ENCODE assay signal across 13 cellular contexts in the genomic region with DNA sequence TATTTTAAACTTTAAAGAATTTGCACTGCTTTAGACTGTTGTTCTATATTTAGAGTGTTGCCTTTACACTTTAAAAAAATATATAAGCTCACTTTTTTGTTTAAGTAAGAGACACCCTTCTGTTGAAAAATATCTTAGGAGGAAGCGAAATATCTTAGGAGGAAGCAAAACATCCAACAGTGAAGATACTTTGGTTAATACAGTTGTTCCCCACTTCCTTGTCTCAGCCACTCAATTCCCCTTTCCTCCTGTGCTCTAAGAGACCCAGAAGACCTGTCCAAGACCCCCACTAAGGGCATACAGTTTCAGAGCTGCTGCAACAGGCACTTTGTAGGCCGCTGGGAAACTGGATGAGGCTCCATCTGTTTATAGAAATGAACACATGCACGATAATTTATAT. TPM values are rescaled to one million over a fixed set of nuclear protein-coding genes. Genes with fewer than 3 reads are reported as not detected.
DNase-seq lines count a peak whose midpoint lies in the region; ATAC-seq and TF ChIP-seq lines count a peak whose summit lies in the region.
"Had no signal": no experiment of that assay in that cellular context is flagged by ENCODE, and none has a peak within 500 bp of the region (broad histone marks: within the 10 kb centered on the region; RNA-seq: fewer than 3 reads in every experiment).

No MANE protein-coding gene starts in this region.

- no peak overlapping the region for H2AFZ ChIP-seq in OCI-LY7 (ENCODE audit: low read length)

- H3K36me3 ChIP-seq in OCI-LY7 (ENCODE audit: insufficient read depth, low read length) (no peaks in the 10 kb centered on the region), stomach (no peaks in the 10 kb centered on the region)

- H3K4me1 ChIP-seq in OCI-LY7 (ENCODE audit: insufficient read depth, low read length, poor library complexity, severe bottlenecking) (peaks cover 9% of the 10 kb centered on the region), stomach (peaks cover 6 to 36% (median 16%) of the 10 kb centered on the region in 4 donors)

- no peak overlapping the region for H3K4me3 Mint-ChIP-seq in mesothelial cell of epicardium
- H3K4me3 Mint-ChIP-seq: stimulated activated naive CD8-positive, alpha-beta T cell treated with anti-CD3 and anti-CD28 coated beads, Interleukin-15, Interleukin-2, amounts not matched to agents 100 ng/mL and 50 ng/mL, for 24 hours had no signal

- WGBS in stomach, 5 donors, result 57 to 70% (median 64%) methylated on average over 3 of the region's 3 CpGs

- TF ChIP-seq POLR2A in stomach (IDR thresholded peaks at IDR 0.05), result no peak

- H3K27ac Mint-ChIP-seq in mesothelial cell of epicardium, result no peak overlapping the region
- H3K27ac Mint-ChIP-seq: stimulated activated naive CD8-positive, alpha-beta T cell treated with anti-CD3 and anti-CD28 coated beads, Interleukin-15, Interleukin-2, amounts not matched to agents 100 ng/mL and 50 ng/mL, for 24 hours had no signal

- H3K4me2 ChIP-seq in OCI-LY7 (ENCODE audit: low read length), result peak overlapping the region; percentile 26; the same call in 1 of the 2 replicates

- no peak for DNase-seq in OCI-LY7 (ENCODE audit: low spot score)
- peak; percentile 73 for DNase-seq in pons (ENCODE audit: low spot score)
- no peak for DNase-seq in stomach
- no peak for DNase-seq in mesothelial cell of epicardium (ENCODE audit: low spot score in 2 of 2, unreplicated experiment in 2 of 2)
- no peak for DNase-seq in central memory CD4-positive, alpha-beta T cell
- DNase-seq: activated naive CD4-positive, alpha-beta T cell; cortex of kidney; DMS79 treated with DMSO at 0.1 percent for 48 hours had no signal

- no peak for TF ChIP-seq CTCF in OCI-LY7 (conservative IDR thresholded peaks at IDR 0.05; ENCODE audit: low read length)
- no peak for TF ChIP-seq CTCF in stomach (IDR thresholded peaks at IDR 0.05)
- no peak for TF ChIP-seq CTCF in mesothelial cell of epicardium (IDR thresholded peaks at IDR 0.05; ENCODE audit: unreplicated experiment)

- POLR2A ChIA-PET in OCI-LY7 (lab: Charles Lee), result no interaction called here

- H3K4me1 Mint-ChIP-seq in mesothelial cell of epicardium, result peaks cover 25% of the 10 kb centered on the region

- no peaks in the 10 kb centered on the region for H3K36me3 Mint-ChIP-seq in mesothelial cell of epicardium

- H3K79me2 ChIP-seq in OCI-LY7 (ENCODE audit: insufficient read depth, low read depth, low read length), result no peaks in the 10 kb centered on the region

- H4K20me1 ChIP-seq in OCI-LY7 (ENCODE audit: insufficient read depth, low read length), result no peaks in the 10 kb centered on the region

- H3K9me3 Mint-ChIP-seq in mesothelial cell of epicardium, result peaks cover 3% of the 10 kb centered on the region
- H3K9me3 Mint-ChIP-seq: stimulated activated naive CD8-positive, alpha-beta T cell treated with anti-CD3 and anti-CD28 coated beads, Interleukin-15, Interleukin-2, amounts not matched to agents 100 ng/mL and 50 ng/mL, for 24 hours had no signal

- no peak overlapping the region for H3K27ac ChIP-seq in OCI-LY7 (ENCODE audit: low read depth, low read length, poor library complexity, severe bottlenecking)
- peak overlapping the region in 1 of 5 donors; percentile 8 for H3K27ac ChIP-seq in stomach

- no peak overlapping the region for H3K4me3 ChIP-seq in OCI-LY7 (ENCODE audit: low read depth, low read length, poor library complexity, severe bottlenecking)
- H3K4me3 ChIP-seq in stomach, result no peak overlapping the region

- intact Hi-C loops in OCI-LY7 (cut with micrococcal nuclease; ENCODE audit: unreplicated experiment) (no loop called here), stomach (cut with DNase I; ENCODE audit: low total_unique reads) (no loop called here)

- CTCF ChIA-PET in OCI-LY7 (lab: Charles Lee; ENCODE audit: unreplicated experiment), result no interaction called here

- ATAC-seq in GM18511 (IDR thresholded peaks at IDR 0.05; ENCODE audit: unreplicated experiment), result peak; percentile 42
- ATAC-seq in HG02885 (IDR thresholded peaks at IDR 0.05; ENCODE audit: poor library complexity, unreplicated experiment), result peak; percentile 36
- ATAC-seq in HG02938 (IDR thresholded peaks at IDR 0.05; ENCODE audit: unreplicated experiment), result no peak
- ATAC-seq: esophagus mucosa had no signal

- H3K27me3 ChIP-seq in stomach, result no peaks in the 10 kb centered on the region

- no peak for TF ChIP-seq EP300 in stomach (IDR thresholded peaks at IDR 0.05)

- H3K27me3 Mint-ChIP-seq in mesothelial cell of epicardium (ENCODE audit: low read depth), result no peaks in the 10 kb centered on the region
- H3K27me3 Mint-ChIP-seq: stimulated activated naive CD8-positive, alpha-beta T cell treated with anti-CD3 and anti-CD28 coated beads, Interleukin-15, Interleukin-2, amounts not matched to agents 100 ng/mL and 50 ng/mL, for 24 hours had no signal

- no TSS peak for BruUV-seq in OCI-LY7 (replicated peaks; lab: Mats Ljungman, UMichigan)

- H3K9me2 ChIP-seq in OCI-LY7 (ENCODE audit: insufficient read depth, low read length), result no peaks in the 10 kb centered on the region

- no peaks in the 10 kb centered on the region for H3K9me3 ChIP-seq in OCI-LY7 (ENCODE audit: low read length)
- no peaks in the 10 kb centered on the region for H3K9me3 ChIP-seq in stomach

RNA-seq across cellular contexts. Expression of a gene that starts 5.8 kb away (rescaled TPM):
- 1.3 and 1.5 TPM in 2 replicates for total RNA-seq in OCI-LY7 (2014; rRNA removed; shearing (Covaris generic))
- total RNA-seq in OCI-LY7 (2022) (2.0 and 2.5 TPM in 2 replicates), stomach (10 to 100 TPM in 2 of 5 donors, 1 to 10 TPM in 3; 1.2 to 12.5 (median 9.5) TPM), mesothelial cell of epicardium (5.3 to 6.4 TPM (median 5.6 TPM) in 3 replicates)
- polyA plus RNA-seq in stomach, result 10 to 100 TPM in 1 of 3 donors, 1 to 10 TPM in 2; 7.3 to 15.3 (median 7.4) TPM

RNA-seq across cellular contexts. Expression of a gene that starts 26.5 kb away (rescaled TPM):
- not detected in 2 replicates for total RNA-seq in OCI-LY7 (2014; rRNA removed; shearing (Covaris generic))
- total RNA-seq in OCI-LY7 (2022), result not detected in 2 replicates
- not detected for total RNA-seq in stomach
- polyA plus RNA-seq in stomach, result under 1 TPM; 0.10 to 0.31 (median 0.19) TPM
- total RNA-seq in mesothelial cell of epicardium, result 2.7 to 7.2 TPM (median 3.5 TPM) in 3 replicates
